Comparison of ENCODE assay signal across 1 cellular context in the genomic region with DNA sequence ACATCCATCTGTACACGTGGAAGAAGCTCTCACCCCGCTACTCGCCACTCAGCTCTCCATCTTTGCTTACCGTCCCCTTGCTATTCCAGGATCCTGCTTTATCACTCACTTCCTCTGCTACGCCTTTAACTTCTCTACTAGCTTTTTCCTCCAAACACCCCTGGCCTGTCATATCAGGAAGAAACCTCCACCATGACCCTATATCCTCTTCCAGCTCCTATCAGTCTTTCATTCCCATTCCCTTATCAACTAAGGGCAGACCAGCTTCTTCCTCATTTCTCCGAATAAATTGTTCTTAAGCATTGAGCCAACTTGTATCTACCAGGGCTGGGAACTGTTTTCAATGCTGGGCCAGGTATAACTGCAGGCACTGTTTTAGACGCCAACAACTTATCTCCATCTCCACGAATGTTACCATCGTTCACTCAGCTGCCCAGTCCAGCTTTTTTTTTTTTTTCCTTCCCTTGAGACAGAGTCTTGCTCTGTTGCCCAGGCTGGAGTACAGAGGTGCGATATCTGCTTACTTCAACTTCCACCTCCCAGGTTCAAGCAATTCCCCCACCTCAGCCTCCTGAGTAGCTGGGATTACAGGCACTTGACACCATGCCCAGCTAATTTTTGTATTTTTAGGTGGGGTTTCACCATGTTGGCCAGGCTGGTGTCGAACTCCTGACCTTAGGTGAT.
TF ChIP-seq lines count a peak whose summit lies in the region.

No MANE protein-coding gene starts in this region.

TF ChIP-seq in K562, 482 proteins besides CTCF, POLR2A, EP300 and RAD21 (continued from another document and continues in another):
- TF ChIP-seq ZNF316 (IDR thresholded peaks at IDR 0.05), result no peak
- no peak for TF ChIP-seq SNRNP70 (optimal IDR thresholded peaks at IDR 0.05; ENCODE audit: low read depth, low read length)
- TF ChIP-seq, protein P1, sequence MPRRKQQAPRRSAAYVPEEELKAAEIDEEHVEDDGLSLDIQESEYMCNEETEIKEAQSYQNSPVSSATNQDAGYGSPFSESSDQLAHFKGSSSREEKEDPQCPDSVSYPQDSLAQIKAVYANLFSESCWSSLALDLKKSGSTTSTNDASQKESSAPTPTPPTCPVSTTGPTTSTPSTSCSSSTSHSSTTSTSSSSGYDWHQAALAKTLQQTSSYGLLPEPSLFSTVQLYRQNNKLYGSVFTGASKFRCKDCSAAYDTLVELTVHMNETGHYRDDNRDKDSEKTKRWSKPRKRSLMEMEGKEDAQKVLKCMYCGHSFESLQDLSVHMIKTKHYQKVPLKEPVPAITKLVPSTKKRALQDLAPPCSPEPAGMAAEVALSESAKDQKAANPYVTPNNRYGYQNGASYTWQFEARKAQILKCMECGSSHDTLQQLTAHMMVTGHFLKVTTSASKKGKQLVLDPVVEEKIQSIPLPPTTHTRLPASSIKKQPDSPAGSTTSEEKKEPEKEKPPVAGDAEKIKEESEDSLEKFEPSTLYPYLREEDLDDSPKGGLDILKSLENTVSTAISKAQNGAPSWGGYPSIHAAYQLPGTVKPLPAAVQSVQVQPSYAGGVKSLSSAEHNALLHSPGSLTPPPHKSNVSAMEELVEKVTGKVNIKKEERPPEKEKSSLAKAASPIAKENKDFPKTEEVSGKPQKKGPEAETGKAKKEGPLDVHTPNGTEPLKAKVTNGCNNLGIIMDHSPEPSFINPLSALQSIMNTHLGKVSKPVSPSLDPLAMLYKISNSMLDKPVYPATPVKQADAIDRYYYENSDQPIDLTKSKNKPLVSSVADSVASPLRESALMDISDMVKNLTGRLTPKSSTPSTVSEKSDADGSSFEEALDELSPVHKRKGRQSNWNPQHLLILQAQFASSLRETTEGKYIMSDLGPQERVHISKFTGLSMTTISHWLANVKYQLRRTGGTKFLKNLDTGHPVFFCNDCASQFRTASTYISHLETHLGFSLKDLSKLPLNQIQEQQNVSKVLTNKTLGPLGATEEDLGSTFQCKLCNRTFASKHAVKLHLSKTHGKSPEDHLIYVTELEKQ (CRISPR knock-in tag; IDR thresholded peaks at IDR 0.05), result no peak
- TF ChIP-seq, protein P2, sequence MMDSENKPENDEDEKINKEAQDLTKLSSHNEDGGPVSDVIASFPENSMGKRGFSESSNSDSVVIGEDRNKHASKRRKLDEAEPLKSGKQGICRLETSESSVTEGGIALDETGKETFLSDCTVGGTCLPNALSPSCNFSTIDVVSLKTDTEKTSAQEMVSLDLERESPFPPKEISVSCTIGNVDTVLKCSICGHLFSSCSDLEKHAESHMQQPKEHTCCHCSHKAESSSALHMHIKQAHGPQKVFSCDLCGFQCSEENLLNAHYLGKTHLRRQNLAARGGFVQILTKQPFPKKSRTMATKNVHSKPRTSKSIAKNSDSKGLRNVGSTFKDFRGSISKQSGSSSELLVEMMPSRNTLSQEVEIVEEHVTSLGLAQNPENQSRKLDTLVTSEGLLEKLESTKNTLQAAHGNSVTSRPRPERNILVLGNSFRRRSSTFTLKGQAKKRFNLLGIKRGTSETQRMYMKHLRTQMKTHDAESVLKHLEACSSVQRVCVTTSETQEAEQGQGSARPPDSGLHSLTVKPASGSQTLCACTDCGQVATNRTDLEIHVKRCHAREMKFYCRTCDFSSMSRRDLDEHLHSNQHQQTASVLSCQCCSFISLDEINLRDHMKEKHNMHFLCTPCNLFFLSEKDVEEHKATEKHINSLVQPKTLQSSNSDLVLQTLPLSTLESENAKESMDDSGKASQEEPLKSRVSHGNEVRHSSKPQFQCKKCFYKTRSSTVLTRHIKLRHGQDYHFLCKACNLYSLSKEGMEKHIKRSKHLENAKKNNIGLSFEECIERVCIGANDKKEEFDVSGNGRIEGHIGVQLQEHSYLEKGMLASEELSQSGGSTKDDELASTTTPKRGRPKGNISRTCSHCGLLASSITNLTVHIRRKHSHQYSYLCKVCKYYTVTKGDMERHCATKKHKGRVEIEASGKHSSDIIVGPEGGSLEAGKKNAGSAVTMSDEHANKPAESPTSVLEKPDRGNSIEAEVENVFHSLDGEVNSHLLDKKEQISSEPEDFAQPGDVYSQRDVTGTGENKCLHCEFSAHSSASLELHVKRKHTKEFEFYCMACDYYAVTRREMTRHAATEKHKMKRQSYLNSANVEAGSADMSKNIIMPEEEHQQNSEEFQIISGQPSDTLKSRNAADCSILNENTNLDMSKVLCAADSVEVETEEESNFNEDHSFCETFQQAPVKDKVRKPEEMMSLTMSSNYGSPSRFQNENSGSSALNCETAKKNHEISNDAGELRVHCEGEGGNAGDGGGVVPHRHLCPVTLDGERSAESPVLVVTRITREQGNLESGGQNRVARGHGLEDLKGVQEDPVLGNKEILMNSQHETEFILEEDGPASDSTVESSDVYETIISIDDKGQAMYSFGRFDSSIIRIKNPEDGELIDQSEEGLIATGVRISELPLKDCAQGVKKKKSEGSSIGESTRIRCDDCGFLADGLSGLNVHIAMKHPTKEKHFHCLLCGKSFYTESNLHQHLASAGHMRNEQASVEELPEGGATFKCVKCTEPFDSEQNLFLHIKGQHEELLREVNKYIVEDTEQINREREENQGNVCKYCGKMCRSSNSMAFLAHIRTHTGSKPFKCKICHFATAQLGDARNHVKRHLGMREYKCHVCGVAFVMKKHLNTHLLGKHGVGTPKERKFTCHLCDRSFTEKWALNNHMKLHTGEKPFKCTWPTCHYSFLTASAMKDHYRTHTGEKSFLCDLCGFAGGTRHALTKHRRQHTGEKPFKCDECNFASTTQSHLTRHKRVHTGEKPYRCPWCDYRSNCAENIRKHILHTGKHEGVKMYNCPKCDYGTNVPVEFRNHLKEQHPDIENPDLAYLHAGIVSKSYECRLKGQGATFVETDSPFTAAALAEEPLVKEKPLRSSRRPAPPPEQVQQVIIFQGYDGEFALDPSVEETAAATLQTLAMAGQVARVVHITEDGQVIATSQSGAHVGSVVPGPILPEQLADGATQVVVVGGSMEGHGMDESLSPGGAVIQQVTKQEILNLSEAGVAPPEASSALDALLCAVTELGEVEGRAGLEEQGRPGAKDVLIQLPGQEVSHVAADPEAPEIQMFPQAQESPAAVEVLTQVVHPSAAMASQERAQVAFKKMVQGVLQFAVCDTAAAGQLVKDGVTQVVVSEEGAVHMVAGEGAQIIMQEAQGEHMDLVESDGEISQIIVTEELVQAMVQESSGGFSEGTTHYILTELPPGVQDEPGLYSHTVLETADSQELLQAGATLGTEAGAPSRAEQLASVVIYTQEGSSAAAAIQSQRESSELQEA (IDR thresholded peaks at IDR 0.05; ENCODE audit: low read depth), result no peak
- no peak for TF ChIP-seq TRIM28 (IDR thresholded peaks at IDR 0.05)
- TF ChIP-seq CHD1 (IDR thresholded peaks at IDR 0.05; ENCODE audit: low read length), result no peak
- TF ChIP-seq ZFX (CRISPR knock-in tag; IDR thresholded peaks at IDR 0.05), result no peak
- TF ChIP-seq FOS (IDR thresholded peaks at IDR 0.05; ENCODE audit: extremely low read depth, insufficient read length), result no peak
- TF ChIP-seq KDM4B (IDR thresholded peaks at IDR 0.05; ENCODE audit: borderline replicate concordance in 2 of 2, low read depth in 1 of 2), result no peak
- TF ChIP-seq SAP30 (IDR thresholded peaks at IDR 0.05; ENCODE audit: borderline replicate concordance, insufficient read depth, low read depth, low read length, poor library complexity, severe bottlenecking), result no peak
- TF ChIP-seq ZEB2 (IDR thresholded peaks at IDR 0.05), result no peak; the same call in 1 of the 2 replicates
- TF ChIP-seq TAF15 (IDR thresholded peaks at IDR 0.05; ENCODE audit: low read depth, low read length), result no peak
- TF ChIP-seq ZC3H11A (IDR thresholded peaks at IDR 0.05; ENCODE audit: low read depth, low read length), result no peak
- TF ChIP-seq, protein P3, sequence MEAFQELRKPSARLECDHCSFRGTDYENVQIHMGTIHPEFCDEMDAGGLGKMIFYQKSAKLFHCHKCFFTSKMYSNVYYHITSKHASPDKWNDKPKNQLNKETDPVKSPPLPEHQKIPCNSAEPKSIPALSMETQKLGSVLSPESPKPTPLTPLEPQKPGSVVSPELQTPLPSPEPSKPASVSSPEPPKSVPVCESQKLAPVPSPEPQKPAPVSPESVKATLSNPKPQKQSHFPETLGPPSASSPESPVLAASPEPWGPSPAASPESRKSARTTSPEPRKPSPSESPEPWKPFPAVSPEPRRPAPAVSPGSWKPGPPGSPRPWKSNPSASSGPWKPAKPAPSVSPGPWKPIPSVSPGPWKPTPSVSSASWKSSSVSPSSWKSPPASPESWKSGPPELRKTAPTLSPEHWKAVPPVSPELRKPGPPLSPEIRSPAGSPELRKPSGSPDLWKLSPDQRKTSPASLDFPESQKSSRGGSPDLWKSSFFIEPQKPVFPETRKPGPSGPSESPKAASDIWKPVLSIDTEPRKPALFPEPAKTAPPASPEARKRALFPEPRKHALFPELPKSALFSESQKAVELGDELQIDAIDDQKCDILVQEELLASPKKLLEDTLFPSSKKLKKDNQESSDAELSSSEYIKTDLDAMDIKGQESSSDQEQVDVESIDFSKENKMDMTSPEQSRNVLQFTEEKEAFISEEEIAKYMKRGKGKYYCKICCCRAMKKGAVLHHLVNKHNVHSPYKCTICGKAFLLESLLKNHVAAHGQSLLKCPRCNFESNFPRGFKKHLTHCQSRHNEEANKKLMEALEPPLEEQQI (IDR thresholded peaks at IDR 0.05), result no peak
- TF ChIP-seq, protein P4, sequence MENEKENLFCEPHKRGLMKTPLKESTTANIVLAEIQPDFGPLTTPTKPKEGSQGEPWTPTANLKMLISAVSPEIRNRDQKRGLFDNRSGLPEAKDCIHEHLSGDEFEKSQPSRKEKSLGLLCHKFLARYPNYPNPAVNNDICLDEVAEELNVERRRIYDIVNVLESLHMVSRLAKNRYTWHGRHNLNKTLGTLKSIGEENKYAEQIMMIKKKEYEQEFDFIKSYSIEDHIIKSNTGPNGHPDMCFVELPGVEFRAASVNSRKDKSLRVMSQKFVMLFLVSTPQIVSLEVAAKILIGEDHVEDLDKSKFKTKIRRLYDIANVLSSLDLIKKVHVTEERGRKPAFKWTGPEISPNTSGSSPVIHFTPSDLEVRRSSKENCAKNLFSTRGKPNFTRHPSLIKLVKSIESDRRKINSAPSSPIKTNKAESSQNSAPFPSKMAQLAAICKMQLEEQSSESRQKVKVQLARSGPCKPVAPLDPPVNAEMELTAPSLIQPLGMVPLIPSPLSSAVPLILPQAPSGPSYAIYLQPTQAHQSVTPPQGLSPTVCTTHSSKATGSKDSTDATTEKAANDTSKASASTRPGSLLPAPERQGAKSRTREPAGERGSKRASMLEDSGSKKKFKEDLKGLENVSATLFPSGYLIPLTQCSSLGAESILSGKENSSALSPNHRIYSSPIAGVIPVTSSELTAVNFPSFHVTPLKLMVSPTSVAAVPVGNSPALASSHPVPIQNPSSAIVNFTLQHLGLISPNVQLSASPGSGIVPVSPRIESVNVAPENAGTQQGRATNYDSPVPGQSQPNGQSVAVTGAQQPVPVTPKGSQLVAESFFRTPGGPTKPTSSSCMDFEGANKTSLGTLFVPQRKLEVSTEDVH (IDR thresholded peaks at IDR 0.05; ENCODE audit: low read depth, partially characterized antibody), result no peak
- no peak for TF ChIP-seq TAF7 (tag; IDR thresholded peaks at IDR 0.05)
- no peak for TF ChIP-seq ZNF217 (CRISPR knock-in tag; IDR thresholded peaks at IDR 0.05)
- no peak for TF ChIP-seq POLR2H (tag; IDR thresholded peaks at IDR 0.05; ENCODE audit: low read depth)
- no peak for TF ChIP-seq ZBTB8A (IDR thresholded peaks at IDR 0.05; ENCODE audit: partially characterized antibody)
- TF ChIP-seq PTTG1 (tag; IDR thresholded peaks at IDR 0.05; ENCODE audit: low read depth), result no peak
- TF ChIP-seq, protein P5, sequence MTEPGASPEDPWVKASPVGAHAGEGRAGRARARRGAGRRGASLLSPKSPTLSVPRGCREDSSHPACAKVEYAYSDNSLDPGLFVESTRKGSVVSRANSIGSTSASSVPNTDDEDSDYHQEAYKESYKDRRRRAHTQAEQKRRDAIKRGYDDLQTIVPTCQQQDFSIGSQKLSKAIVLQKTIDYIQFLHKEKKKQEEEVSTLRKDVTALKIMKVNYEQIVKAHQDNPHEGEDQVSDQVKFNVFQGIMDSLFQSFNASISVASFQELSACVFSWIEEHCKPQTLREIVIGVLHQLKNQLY (CRISPR knock-in tag; conservative IDR thresholded peaks at IDR 0.05), result no peak
- TF ChIP-seq GATAD2A (IDR thresholded peaks at IDR 0.05), result no peak
- TF ChIP-seq ERF (CRISPR knock-in tag; IDR thresholded peaks at IDR 0.05), result no peak
- TF ChIP-seq NCOR1 (IDR thresholded peaks at IDR 0.05), result peak; percentile 76
- no peak for TF ChIP-seq MED1 (CRISPR knock-in tag; IDR thresholded peaks at IDR 0.05; ENCODE audit: borderline replicate concordance)
- TF ChIP-seq CCAR2 (IDR thresholded peaks at IDR 0.05; ENCODE audit: low read depth, low read length), result no peak
- TF ChIP-seq, protein P6, sequence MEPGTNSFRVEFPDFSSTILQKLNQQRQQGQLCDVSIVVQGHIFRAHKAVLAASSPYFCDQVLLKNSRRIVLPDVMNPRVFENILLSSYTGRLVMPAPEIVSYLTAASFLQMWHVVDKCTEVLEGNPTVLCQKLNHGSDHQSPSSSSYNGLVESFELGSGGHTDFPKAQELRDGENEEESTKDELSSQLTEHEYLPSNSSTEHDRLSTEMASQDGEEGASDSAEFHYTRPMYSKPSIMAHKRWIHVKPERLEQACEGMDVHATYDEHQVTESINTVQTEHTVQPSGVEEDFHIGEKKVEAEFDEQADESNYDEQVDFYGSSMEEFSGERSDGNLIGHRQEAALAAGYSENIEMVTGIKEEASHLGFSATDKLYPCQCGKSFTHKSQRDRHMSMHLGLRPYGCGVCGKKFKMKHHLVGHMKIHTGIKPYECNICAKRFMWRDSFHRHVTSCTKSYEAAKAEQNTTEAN (CRISPR knock-in tag; IDR thresholded peaks at IDR 0.05), result no peak
- no peak for TF ChIP-seq ZBTB7A (IDR thresholded peaks at IDR 0.05; ENCODE audit: borderline replicate concordance, control insufficient read depth, low read depth, low read length)
- TF ChIP-seq, protein P7, sequence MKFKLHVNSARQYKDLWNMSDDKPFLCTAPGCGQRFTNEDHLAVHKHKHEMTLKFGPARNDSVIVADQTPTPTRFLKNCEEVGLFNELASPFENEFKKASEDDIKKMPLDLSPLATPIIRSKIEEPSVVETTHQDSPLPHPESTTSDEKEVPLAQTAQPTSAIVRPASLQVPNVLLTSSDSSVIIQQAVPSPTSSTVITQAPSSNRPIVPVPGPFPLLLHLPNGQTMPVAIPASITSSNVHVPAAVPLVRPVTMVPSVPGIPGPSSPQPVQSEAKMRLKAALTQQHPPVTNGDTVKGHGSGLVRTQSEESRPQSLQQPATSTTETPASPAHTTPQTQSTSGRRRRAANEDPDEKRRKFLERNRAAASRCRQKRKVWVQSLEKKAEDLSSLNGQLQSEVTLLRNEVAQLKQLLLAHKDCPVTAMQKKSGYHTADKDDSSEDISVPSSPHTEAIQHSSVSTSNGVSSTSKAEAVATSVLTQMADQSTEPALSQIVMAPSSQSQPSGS (CRISPR knock-in tag; IDR thresholded peaks at IDR 0.05), result no peak
- TF ChIP-seq PRPF4 (IDR thresholded peaks at IDR 0.05; ENCODE audit: insufficient read depth, low read depth, low read length, poor library complexity, severe bottlenecking), result no peak
- TF ChIP-seq, protein P8, sequence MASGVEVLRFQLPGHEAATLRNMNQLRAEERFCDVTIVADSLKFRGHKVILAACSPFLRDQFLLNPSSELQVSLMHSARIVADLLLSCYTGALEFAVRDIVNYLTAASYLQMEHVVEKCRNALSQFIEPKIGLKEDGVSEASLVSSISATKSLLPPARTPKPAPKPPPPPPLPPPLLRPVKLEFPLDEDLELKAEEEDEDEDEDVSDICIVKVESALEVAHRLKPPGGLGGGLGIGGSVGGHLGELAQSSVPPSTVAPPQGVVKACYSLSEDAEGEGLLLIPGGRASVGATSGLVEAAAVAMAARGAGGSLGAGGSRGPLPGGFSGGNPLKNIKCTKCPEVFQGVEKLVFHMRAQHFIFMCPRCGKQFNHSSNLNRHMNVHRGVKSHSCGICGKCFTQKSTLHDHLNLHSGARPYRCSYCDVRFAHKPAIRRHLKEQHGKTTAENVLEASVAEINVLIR (CRISPR knock-in tag; IDR thresholded peaks at IDR 0.05), result no peak
- TF ChIP-seq RBM22 (IDR thresholded peaks at IDR 0.05; ENCODE audit: low read depth, low read length, poor library complexity, severe bottlenecking), result no peak
- no peak for TF ChIP-seq FOXA3 (CRISPR knock-in tag; conservative IDR thresholded peaks at IDR 0.05 in 1 of 2, IDR thresholded peaks at IDR 0.05 in 1 of 2)
